Comparison of ENCODE assay signal across 8 cellular contexts in genomic region chr18:62637807-62638687, GRCh38.
DNase-seq lines count a peak whose midpoint lies in the region; ATAC-seq and TF ChIP-seq lines count a peak whose summit lies in the region.

No MANE protein-coding gene starts in this region.

- no peak for TF ChIP-seq POLR2A in esophagus squamous epithelium (IDR thresholded peaks at IDR 0.05)

- intact Hi-C loops in esophagus squamous epithelium (cut with DNase I), result no loop called here

- H3K4me3 ChIP-seq in esophagus squamous epithelium, result no peak overlapping the region

- TF ChIP-seq CTCF in esophagus squamous epithelium (IDR thresholded peaks at IDR 0.05), result peak in 5 of 6 experiments; percentile 26 to 64 (median 44)

- peak; percentile 13 for DNase-seq in Daoy (ENCODE audit: low read depth)
- peak; percentile 22 for DNase-seq in NCI-H460 (ENCODE audit: extremely low read depth, low read depth)
- peak; percentile 54 to 70 for DNase-seq in activated CD4-positive, alpha-beta T cell treated with anti-CD3 and anti-CD28 coated beads, Interleukin-2, amount 50 U/mL, for 48 hours
- no peak for DNase-seq in esophagus squamous epithelium (lab: John Stamatoyannopoulos, UW)
- DNase-seq in stimulated activated CD4-positive, alpha-beta T cell treated with anti-CD3 and anti-CD28 coated beads, Interleukin-15, amount 100 ng/mL, for 48 hours (ENCODE audit: low read depth in 2 of 2), result peak; percentile 22 to 51
- DNase-seq in AG20443 (ENCODE audit: low spot score), result no peak

- WGBS in esophagus squamous epithelium, 2 donors, result 45 to 56% methylated on average over 7 of the region's 7 CpGs

- no peak overlapping the region for H3K27ac ChIP-seq in esophagus squamous epithelium

- peaks cover 0 to 3% (median 0%) of the 10 kb centered on the region in 3 donors for H3K4me1 ChIP-seq in esophagus squamous epithelium

- H3K36me3 ChIP-seq in esophagus squamous epithelium, result no peaks in the 10 kb centered on the region

- H3K27me3 ChIP-seq in esophagus squamous epithelium, result no peaks in the 10 kb centered on the region

- no peaks in the 10 kb centered on the region for H3K9me3 ChIP-seq in esophagus squamous epithelium

- ATAC-seq in GM21529 (IDR thresholded peaks at IDR 0.05; ENCODE audit: unreplicated experiment) (peak; percentile 73), GM21423 (IDR thresholded peaks at IDR 0.05; ENCODE audit: unreplicated experiment) (no peak)

Comparison
In these comparisons a context has a peak if more than half of its experiments do, and no peak if none do; other contexts are left out.
1. DNase-seq: peak in Daoy (single experiment), NCI-H460 (single experiment), activated CD4-positive, alpha-beta T cell treated with anti-CD3 and anti-CD28 coated beads, Interleukin-2, amount 50 U/mL, for 48 hours (2 of 2) and stimulated activated CD4-positive, alpha-beta T cell treated with anti-CD3 and anti-CD28 coated beads, Interleukin-15, amount 100 ng/mL, for 48 hours (2 of 2); none in esophagus squamous epithelium (single experiment) and AG20443 (single experiment).